Comparison of ENCODE assay signal across 8 cellular contexts in genomic region chr22:23376256-23376655, GRCh38.
DNase-seq lines count a peak whose midpoint lies in the region; ATAC-seq, FAIRE-seq and TF ChIP-seq lines count a peak whose summit lies in the region.

No MANE protein-coding gene starts in this region.

- H3K4me2 ChIP-seq in A549 = no peak overlapping the region

- peak; percentile 70 to 91; a peak in 5 of 6 replicates for ATAC-seq in A549
- peak; percentile 53 for ATAC-seq in GM19025 (IDR thresholded peaks at IDR 0.05; ENCODE audit: low read depth, unreplicated experiment)
- ATAC-seq in GM21515 (IDR thresholded peaks at IDR 0.05; ENCODE audit: unreplicated experiment) = no peak
- no peak for ATAC-seq in HG03460 (IDR thresholded peaks at IDR 0.05; ENCODE audit: unreplicated experiment)

- TF ChIP-seq CTCF in A549 (IDR thresholded peaks at IDR 0.05) (peak; percentile 8; the same call in 1 of the 3 replicates), fibroblast of mammary gland (conservative IDR thresholded peaks at IDR 0.05; ENCODE audit: control insufficient read depth, insufficient read depth, low read depth, low read length) (peak; percentile 23), suprapubic skin (IDR thresholded peaks at IDR 0.05) (no peak)

- TF ChIP-seq POLR2A in A549 (IDR thresholded peaks at IDR 0.05; ENCODE audit: low read length) = no peak
- no peak for TF ChIP-seq POLR2A in suprapubic skin (IDR thresholded peaks at IDR 0.05)

- no peak for TF ChIP-seq EP300 in A549 (IDR thresholded peaks at IDR 0.05)
- no peak for TF ChIP-seq EP300 in suprapubic skin (IDR thresholded peaks at IDR 0.05)

- H3K9me3 ChIP-seq in A549 = no peaks in the 10 kb centered on the region
- no peaks in the 10 kb centered on the region for H3K9me3 ChIP-seq in suprapubic skin

- no peaks in the 10 kb centered on the region for H3K27me3 ChIP-seq in suprapubic skin

- H3K4me3 ChIP-seq in A549 = no peak overlapping the region
- no peak overlapping the region for H3K4me3 ChIP-seq in fibroblast of mammary gland (ENCODE audit: control insufficient read depth, low read depth, low read length)
- no peak overlapping the region for H3K4me3 ChIP-seq in suprapubic skin

- DNase-seq in A549 (ENCODE audit: low read depth in 1 of 2, low spot score in 1 of 2) (peak; percentile 23 to 41), SHP77 treated with DMSO at 0.1 percent for 48 hours (lab: John Stamatoyannopoulos, UW) (peak; percentile 5), fibroblast of mammary gland (ENCODE audit: low read depth) (peak; percentile 17), suprapubic skin (ENCODE audit: low spot score in 2 of 2) (peak; percentile 34 to 58), activated gamma-delta T cell treated with Interleukin-2 at 50 U/mL for 16 hours (no peak)

- H3K4me1 ChIP-seq in A549 = no peaks in the 10 kb centered on the region
- no peaks in the 10 kb centered on the region for H3K4me1 ChIP-seq in suprapubic skin

- POLR2A ChIA-PET in A549 (lab: Yijun Ruan, JAX) = no interaction called here

- H3K36me3 ChIP-seq in suprapubic skin = no peaks in the 10 kb centered on the region

- CTCF ChIA-PET in A549 (lab: Yijun Ruan, JAX) = no interaction called here

- TF ChIP-seq RAD21 in A549 (conservative IDR thresholded peaks at IDR 0.05 in 1 of 2, IDR thresholded peaks at IDR 0.05 in 1 of 2) = no peak

- H3K27ac ChIP-seq in A549 (no peak overlapping the region), suprapubic skin (no peak overlapping the region)

- FAIRE-seq in A549 (lab: Jason Lieb, UNC) = no peak

- WGBS in A549 (ENCODE audit: missing lambda C conversion rate) = 52% methylated on average over 5 of the region's 6 CpGs
- WGBS in suprapubic skin = 67% methylated on average over 6 of the region's 6 CpGs

TF ChIP-seq in A549, 52 proteins besides CTCF, POLR2A, EP300 and RAD21:
- peak; percentile 67 for TF ChIP-seq USF2 (IDR thresholded peaks at IDR 0.05)
- no peak for TF ChIP-seq ESRRA (IDR thresholded peaks at IDR 0.05; ENCODE audit: borderline replicate concordance, low read length)
- TF ChIP-seq EHF (CRISPR knock-in tag; IDR thresholded peaks at IDR 0.05) = no peak
TF ChIP-seq in A549: peak in this region for 1.

Comparison
In these comparisons a context has a peak if more than half of its experiments do, and no peak if none do; other contexts are left out.
1. ATAC-seq: peak in A549 (2 of 2) and GM19025 (single experiment); none in GM21515 (single experiment) and HG03460 (single experiment).
2. CTCF ChIP-seq: peak in A549 (single experiment) and fibroblast of mammary gland (single experiment); none in suprapubic skin (0 of 2).